ENCODE assay signal across 8 cellular contexts in the genomic region with DNA sequence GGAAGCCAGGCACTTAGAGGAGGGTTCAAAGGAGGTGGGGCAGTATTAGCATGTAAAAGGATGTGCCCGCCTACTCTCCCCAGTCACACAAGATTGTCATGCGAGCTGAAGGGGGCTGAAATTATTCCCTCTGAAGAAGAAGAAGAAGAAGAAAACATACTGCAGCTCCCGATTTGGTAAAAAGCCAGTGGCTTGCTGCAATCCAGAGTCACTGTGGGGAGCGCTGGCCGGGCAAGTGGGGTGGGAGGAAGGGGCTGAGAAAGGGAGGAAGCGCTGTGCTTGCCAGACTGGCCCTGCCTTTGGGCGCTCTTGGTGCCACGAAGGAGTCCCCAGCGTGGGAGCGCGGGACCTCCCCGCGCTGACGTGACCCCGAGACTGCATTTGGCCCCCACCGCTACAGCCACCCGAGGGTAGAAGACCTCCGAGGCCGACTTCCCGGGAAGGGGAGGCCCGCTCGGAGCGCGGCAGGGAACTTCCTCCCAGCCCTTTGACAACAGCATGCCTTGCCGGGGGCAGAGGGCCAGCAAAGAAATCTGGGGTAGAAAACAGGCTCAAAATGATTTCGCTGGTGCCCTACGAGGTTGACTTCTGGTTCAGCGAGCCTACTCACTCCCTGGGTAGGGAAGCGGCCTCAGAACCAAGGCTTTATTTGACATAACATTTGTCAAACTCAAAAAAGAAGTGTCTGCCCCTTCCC.
DNase-seq lines count a peak whose midpoint lies in the region; ATAC-seq, FAIRE-seq and TF ChIP-seq lines count a peak whose summit lies in the region.

No MANE protein-coding gene starts in this region.

- TF ChIP-seq CTCF in fibroblast of mammary gland (conservative IDR thresholded peaks at IDR 0.05; ENCODE audit: control insufficient read depth, insufficient read depth, low read depth, low read length) (no peak), OCI-LY7 (conservative IDR thresholded peaks at IDR 0.05; ENCODE audit: low read length) (no peak)

- H4K20me1 ChIP-seq in OCI-LY7 (ENCODE audit: insufficient read depth, low read length) = no peaks in the 10 kb centered on the region

- H3K36me3 ChIP-seq in neuron (ENCODE audit: insufficient read depth, low read length) (no peaks in the 10 kb centered on the region), OCI-LY7 (ENCODE audit: insufficient read depth, low read length) (no peaks in the 10 kb centered on the region)

- peaks cover 20% of the 10 kb centered on the region for H3K27me3 ChIP-seq in neuron (ENCODE audit: insufficient read depth, low read length)

- no peaks in the 10 kb centered on the region for H3K79me2 ChIP-seq in OCI-LY7 (ENCODE audit: insufficient read depth, low read depth, low read length)

- H3K4me2 ChIP-seq in OCI-LY7 (ENCODE audit: low read length) = no peak overlapping the region

- TF ChIP-seq POLR2A in GM12892 (IDR thresholded peaks at IDR 0.05; ENCODE audit: low read depth, low read length) = no peak

- DNase-seq in GDM1 (lab: John Stamatoyannopoulos, UW) = peak; percentile 39
- peak; percentile 77 for DNase-seq in RPMI8226
- DNase-seq in fibroblast of mammary gland (ENCODE audit: low read depth) = peak; percentile 1
- DNase-seq in T-helper 9 cell = no peak
- DNase-seq in GM12892 (ENCODE audit: insufficient read length) = no peak
- DNase-seq in OCI-LY7 (ENCODE audit: low spot score) = no peak

- intact Hi-C loops in OCI-LY7 (cut with micrococcal nuclease; ENCODE audit: unreplicated experiment) = no loop called here

- no peaks in the 10 kb centered on the region for H3K9me2 ChIP-seq in OCI-LY7 (ENCODE audit: insufficient read depth, low read length)

- FAIRE-seq in GM12892 (lab: Jason Lieb, UNC) = no peak

- H3K4me3 ChIP-seq in fibroblast of mammary gland (ENCODE audit: control insufficient read depth, low read depth, low read length) (peak overlapping the region; percentile 21), neuron (ENCODE audit: low read length) (peak overlapping the region; percentile 71), OCI-LY7 (ENCODE audit: low read depth, low read length, poor library complexity, severe bottlenecking) (no peak overlapping the region)

- H2AFZ ChIP-seq in neuron (ENCODE audit: low read depth, low read length) (peak overlapping the region; percentile 10), OCI-LY7 (ENCODE audit: low read length) (no peak overlapping the region)

- CTCF ChIA-PET in OCI-LY7 (lab: Charles Lee; ENCODE audit: unreplicated experiment) = no interaction called here

- no TSS peak for BruUV-seq in OCI-LY7 (replicated peaks; lab: Mats Ljungman, UMichigan)

- H3K27ac ChIP-seq in OCI-LY7 (ENCODE audit: low read depth, low read length, poor library complexity, severe bottlenecking) = no peak overlapping the region

- ATAC-seq in HG02840 (IDR thresholded peaks at IDR 0.05; ENCODE audit: low FRiP score, unreplicated experiment) = no peak

- H3K4me1 ChIP-seq in neuron (ENCODE audit: insufficient read depth, low read length) = peaks cover 11% of the 10 kb centered on the region
- H3K4me1 ChIP-seq in OCI-LY7 (ENCODE audit: insufficient read depth, low read length, poor library complexity, severe bottlenecking) = no peaks in the 10 kb centered on the region

- H3K9me3 ChIP-seq in neuron (ENCODE audit: low read length) = no peaks in the 10 kb centered on the region
- H3K9me3 ChIP-seq in OCI-LY7 (ENCODE audit: low read length) = no peaks in the 10 kb centered on the region

- POLR2A ChIA-PET in OCI-LY7 (lab: Charles Lee) = no interaction called here

Comparison
In these comparisons a context has a peak if more than half of its experiments do, and no peak if none do; other contexts are left out.
1. DNase-seq: peak in GDM1 (single experiment), RPMI8226 (single experiment) and fibroblast of mammary gland (single experiment); none in T-helper 9 cell (single experiment), GM12892 (single experiment) and OCI-LY7 (single experiment).